ENCODE assay signal across 1 cellular context in the genomic region with DNA sequence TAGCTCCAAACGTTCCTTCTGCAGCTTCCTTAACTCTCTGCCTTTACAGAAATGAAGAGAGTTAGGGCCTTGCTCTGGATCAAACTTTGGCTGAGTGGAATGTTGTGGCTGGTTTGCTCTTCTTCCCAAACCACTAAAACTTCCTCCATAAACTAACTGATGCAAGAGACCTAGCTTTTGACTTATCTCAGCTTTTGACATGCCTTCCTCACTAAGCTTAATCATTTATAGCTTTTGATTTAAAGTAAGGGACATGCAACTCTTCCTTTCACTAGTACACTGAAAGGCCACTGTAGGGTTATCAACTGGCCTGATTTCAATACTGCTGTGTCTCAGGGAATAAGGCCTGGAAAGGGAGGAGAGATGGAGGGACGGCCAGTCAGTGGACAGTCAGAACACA.
TF ChIP-seq lines count a peak whose summit lies in the region.

No MANE protein-coding gene starts in this region.

TF ChIP-seq in WTC11, 78 proteins besides CTCF, POLR2A, EP300 and RAD21 (continued from another document):
- TF ChIP-seq, protein P1, sequence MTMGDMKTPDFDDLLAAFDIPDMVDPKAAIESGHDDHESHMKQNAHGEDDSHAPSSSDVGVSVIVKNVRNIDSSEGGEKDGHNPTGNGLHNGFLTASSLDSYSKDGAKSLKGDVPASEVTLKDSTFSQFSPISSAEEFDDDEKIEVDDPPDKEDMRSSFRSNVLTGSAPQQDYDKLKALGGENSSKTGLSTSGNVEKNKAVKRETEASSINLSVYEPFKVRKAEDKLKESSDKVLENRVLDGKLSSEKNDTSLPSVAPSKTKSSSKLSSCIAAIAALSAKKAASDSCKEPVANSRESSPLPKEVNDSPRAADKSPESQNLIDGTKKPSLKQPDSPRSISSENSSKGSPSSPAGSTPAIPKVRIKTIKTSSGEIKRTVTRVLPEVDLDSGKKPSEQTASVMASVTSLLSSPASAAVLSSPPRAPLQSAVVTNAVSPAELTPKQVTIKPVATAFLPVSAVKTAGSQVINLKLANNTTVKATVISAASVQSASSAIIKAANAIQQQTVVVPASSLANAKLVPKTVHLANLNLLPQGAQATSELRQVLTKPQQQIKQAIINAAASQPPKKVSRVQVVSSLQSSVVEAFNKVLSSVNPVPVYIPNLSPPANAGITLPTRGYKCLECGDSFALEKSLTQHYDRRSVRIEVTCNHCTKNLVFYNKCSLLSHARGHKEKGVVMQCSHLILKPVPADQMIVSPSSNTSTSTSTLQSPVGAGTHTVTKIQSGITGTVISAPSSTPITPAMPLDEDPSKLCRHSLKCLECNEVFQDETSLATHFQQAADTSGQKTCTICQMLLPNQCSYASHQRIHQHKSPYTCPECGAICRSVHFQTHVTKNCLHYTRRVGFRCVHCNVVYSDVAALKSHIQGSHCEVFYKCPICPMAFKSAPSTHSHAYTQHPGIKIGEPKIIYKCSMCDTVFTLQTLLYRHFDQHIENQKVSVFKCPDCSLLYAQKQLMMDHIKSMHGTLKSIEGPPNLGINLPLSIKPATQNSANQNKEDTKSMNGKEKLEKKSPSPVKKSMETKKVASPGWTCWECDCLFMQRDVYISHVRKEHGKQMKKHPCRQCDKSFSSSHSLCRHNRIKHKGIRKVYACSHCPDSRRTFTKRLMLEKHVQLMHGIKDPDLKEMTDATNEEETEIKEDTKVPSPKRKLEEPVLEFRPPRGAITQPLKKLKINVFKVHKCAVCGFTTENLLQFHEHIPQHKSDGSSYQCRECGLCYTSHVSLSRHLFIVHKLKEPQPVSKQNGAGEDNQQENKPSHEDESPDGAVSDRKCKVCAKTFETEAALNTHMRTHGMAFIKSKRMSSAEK (CRISPR knock-in tag; IDR thresholded peaks at IDR 0.05; ENCODE audit: borderline replicate concordance) = no peak
- TF ChIP-seq, protein P2, sequence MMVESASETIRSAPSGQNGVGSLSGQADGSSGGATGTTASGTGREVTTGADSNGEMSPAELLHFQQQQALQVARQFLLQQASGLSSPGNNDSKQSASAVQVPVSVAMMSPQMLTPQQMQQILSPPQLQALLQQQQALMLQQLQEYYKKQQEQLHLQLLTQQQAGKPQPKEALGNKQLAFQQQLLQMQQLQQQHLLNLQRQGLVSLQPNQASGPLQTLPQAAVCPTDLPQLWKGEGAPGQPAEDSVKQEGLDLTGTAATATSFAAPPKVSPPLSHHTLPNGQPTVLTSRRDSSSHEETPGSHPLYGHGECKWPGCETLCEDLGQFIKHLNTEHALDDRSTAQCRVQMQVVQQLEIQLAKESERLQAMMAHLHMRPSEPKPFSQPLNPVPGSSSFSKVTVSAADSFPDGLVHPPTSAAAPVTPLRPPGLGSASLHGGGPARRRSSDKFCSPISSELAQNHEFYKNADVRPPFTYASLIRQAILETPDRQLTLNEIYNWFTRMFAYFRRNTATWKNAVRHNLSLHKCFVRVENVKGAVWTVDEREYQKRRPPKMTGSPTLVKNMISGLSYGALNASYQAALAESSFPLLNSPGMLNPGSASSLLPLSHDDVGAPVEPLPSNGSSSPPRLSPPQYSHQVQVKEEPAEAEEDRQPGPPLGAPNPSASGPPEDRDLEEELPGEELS (CRISPR knock-in tag; IDR thresholded peaks at IDR 0.05) = no peak
- TF ChIP-seq JAZF1 (CRISPR knock-in tag; IDR thresholded peaks at IDR 0.05) (no peak), NR2C2 (CRISPR knock-in tag; IDR thresholded peaks at IDR 0.05) (no peak)
- TF ChIP-seq, protein P3, sequence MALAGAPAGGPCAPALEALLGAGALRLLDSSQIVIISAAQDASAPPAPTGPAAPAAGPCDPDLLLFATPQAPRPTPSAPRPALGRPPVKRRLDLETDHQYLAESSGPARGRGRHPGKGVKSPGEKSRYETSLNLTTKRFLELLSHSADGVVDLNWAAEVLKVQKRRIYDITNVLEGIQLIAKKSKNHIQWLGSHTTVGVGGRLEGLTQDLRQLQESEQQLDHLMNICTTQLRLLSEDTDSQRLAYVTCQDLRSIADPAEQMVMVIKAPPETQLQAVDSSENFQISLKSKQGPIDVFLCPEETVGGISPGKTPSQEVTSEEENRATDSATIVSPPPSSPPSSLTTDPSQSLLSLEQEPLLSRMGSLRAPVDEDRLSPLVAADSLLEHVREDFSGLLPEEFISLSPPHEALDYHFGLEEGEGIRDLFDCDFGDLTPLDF (CRISPR knock-in tag; IDR thresholded peaks at IDR 0.05) = no peak
